28 cellular contexts compared by ENCODE assay signal in the genomic region with DNA sequence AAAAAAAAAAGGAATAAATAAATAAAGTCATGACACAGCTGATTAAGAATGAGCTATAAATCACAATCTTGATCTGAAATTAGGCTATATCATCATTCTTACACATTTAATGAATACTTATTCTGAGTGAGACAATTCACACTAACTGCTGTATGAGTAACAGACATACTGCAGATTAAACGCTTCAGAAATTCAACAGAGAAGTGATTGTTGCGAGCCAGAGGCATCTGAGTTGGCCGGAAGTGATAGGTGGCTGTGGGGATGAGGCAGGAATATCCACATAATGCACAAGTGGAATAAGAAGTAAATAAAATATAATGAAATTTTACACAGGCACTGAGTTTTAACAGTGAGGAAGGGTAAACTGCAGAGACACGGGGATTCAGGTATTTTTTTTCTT.
DNase-seq lines count a peak whose midpoint lies in the region; ATAC-seq, FAIRE-seq and TF ChIP-seq lines count a peak whose summit lies in the region.
"Had no signal": no experiment of that assay in that cellular context is flagged by ENCODE, and none has a peak within 500 bp of the region (broad histone marks: within the 10 kb centered on the region; RNA-seq: fewer than 3 reads in every experiment).

No MANE protein-coding gene starts in this region.

- no peak for ATAC-seq in foreskin keratinocyte
- ATAC-seq: HCT116, K562 had no signal

- no peak for DNase-seq in MCF 10A (ENCODE audit: unreplicated experiment)
- no peak for DNase-seq in breast epithelium (ENCODE audit: low spot score in 2 of 2)
- DNase-seq in astrocyte (ENCODE audit: low read depth) = peak; percentile 29
- DNase-seq in medulla oblongata (ENCODE audit: extremely low spot score) = peak; percentile 51
- DNase-seq in foreskin keratinocyte = no peak
- no peak for DNase-seq in kidney
- DNase-seq in activated CD4-positive, alpha-beta T cell treated with anti-CD3 and anti-CD28 coated beads, Interleukin-2, amount 50 U/mL, for 4 hours = no peak
- DNase-seq: BE2C; CD8-positive, alpha-beta memory T cell; DMS153; DND-41; NCI-H1105 treated with DMSO at 0.1 percent for 48 hours; NCI-H2029 treated with DMSO at 0.1 percent for 48 hours; NCI-H446 treated with DMSO at 0.1 percent for 48 hours; NCI-H526; NCI-H82; NK-92 treated with Interleukin-12 subunit alpha and Interleukin-12 subunit beta, amount 100 ng/mL, for 24 hours; PC-9; Right ventricle myocardium superior; RPMI8226 had no signal

- no peaks in the 10 kb centered on the region for H3K27me3 ChIP-seq in breast epithelium
- H3K27me3 ChIP-seq in astrocyte (ENCODE audit: insufficient read depth, low read length) = no peaks in the 10 kb centered on the region
- no peaks in the 10 kb centered on the region for H3K27me3 ChIP-seq in foreskin keratinocyte
- H3K27me3 ChIP-seq: BE2C, MG63, SJSA1 had no signal

- no TSS peak for BruUV-seq in MCF 10A (replicated peaks; lab: Mats Ljungman, UMichigan)

- no peak overlapping the region for H3K4me3 Mint-ChIP-seq in MCF 10A (ENCODE audit: unreplicated experiment)
- H3K4me3 Mint-ChIP-seq in astrocyte (ENCODE audit: unreplicated experiment) = no peak overlapping the region
- H3K4me3 Mint-ChIP-seq: CD14-positive monocyte; CD8-positive, alpha-beta memory T cell had no signal

- TF ChIP-seq CTCF in MCF 10A (IDR thresholded peaks at IDR 0.05; ENCODE audit: unreplicated experiment) = no peak
- no peak for TF ChIP-seq CTCF in breast epithelium (IDR thresholded peaks at IDR 0.05)
- TF ChIP-seq CTCF in astrocyte (IDR thresholded peaks at IDR 0.05; ENCODE audit: insufficient read depth, low read depth, low read length) = no peak
- no peak for TF ChIP-seq CTCF in foreskin keratinocyte (conservative IDR thresholded peaks at IDR 0.05)
- no peak for TF ChIP-seq CTCF in kidney (IDR thresholded peaks at IDR 0.05; ENCODE audit: borderline replicate concordance, extremely low read depth, insufficient read depth)

- H3K4me1 Mint-ChIP-seq in MCF 10A (ENCODE audit: insufficient read depth, unreplicated experiment) (no peaks in the 10 kb centered on the region), astrocyte (ENCODE audit: low read depth, unreplicated experiment) (peaks cover 5% of the 10 kb centered on the region)
- H3K4me1 Mint-ChIP-seq: CD8-positive, alpha-beta memory T cell had no signal

- FAIRE-seq in astrocyte (lab: Jason Lieb, UNC) (no peak), kidney (lab: Jason Lieb, UNC) (no peak)
- FAIRE-seq: GM18507, HTR-8/SVneo, K562 had no signal

- intact Hi-C loops in MCF 10A (cut with micrococcal nuclease) (no loop called here), breast epithelium (cut with DNase I; ENCODE audit: low total_unique reads) (no loop called here), kidney (cut with DNase I) (no loop called here)

- CTCF ChIA-PET in MCF 10A (lab: Yijun Ruan, JAX) = interaction anchor here (0.6 kb wide), 1 partner anchor 500 kb away, joined by 7 read pairs; no protein-coding TSS in a partner anchor

- H3K79me2 ChIP-seq in astrocyte (ENCODE audit: insufficient read depth, low read length) = peaks cover 27% of the 10 kb centered on the region

- no peak overlapping the region for H3K4me2 ChIP-seq in astrocyte (ENCODE audit: low read length)
- H3K4me2 ChIP-seq: PC-9 had no signal

- H4K20me1 ChIP-seq in astrocyte (ENCODE audit: insufficient read depth, low read length) = peaks cover 74% of the 10 kb centered on the region

- H3K27me3 Mint-ChIP-seq in MCF 10A (ENCODE audit: insufficient read depth, unreplicated experiment) = no peaks in the 10 kb centered on the region
- H3K27me3 Mint-ChIP-seq in astrocyte (ENCODE audit: low read depth, unreplicated experiment) = no peaks in the 10 kb centered on the region
- H3K27me3 Mint-ChIP-seq: CD8-positive, alpha-beta memory T cell had no signal

- no peak overlapping the region for H3K4me3 ChIP-seq in breast epithelium
- no peak overlapping the region for H3K4me3 ChIP-seq in astrocyte (ENCODE audit: insufficient read depth, low read depth, low read length)
- H3K4me3 ChIP-seq in kidney (ENCODE audit: low read length in 2 of 2) = no peak overlapping the region
- H3K4me3 ChIP-seq: K562, MG63, PC-9, SJSA1 had no signal

- POLR2A ChIA-PET in MCF 10A (lab: Yijun Ruan, JAX) = interaction anchor here (0.6 kb wide), 1 partner anchor 138 kb away, joined by 5 read pairs; no protein-coding TSS in a partner anchor

- no peak overlapping the region for H2AFZ ChIP-seq in astrocyte (ENCODE audit: low read depth, low read length)
- H2AFZ ChIP-seq: PC-9 had no signal

- H3K27ac Mint-ChIP-seq in MCF 10A (ENCODE audit: low read depth, unreplicated experiment) = peak overlapping the region; percentile 50
- H3K27ac Mint-ChIP-seq in astrocyte (ENCODE audit: unreplicated experiment) = no peak overlapping the region
- H3K27ac Mint-ChIP-seq: CD8-positive, alpha-beta memory T cell had no signal

- no peaks in the 10 kb centered on the region for H3K9me3 Mint-ChIP-seq in MCF 10A (ENCODE audit: unreplicated experiment)
- no peaks in the 10 kb centered on the region for H3K9me3 Mint-ChIP-seq in astrocyte (ENCODE audit: unreplicated experiment)

- H3K9me3 ChIP-seq in breast epithelium (no peaks in the 10 kb centered on the region), astrocyte (ENCODE audit: insufficient read depth, low read depth, low read length) (no peaks in the 10 kb centered on the region), kidney (ENCODE audit: control insufficient read depth in 1 of 2, low read length in 2 of 2) (no peaks in the 10 kb centered on the region)
- H3K9me3 ChIP-seq: BE2C, MG63, SJSA1 had no signal

- H3K36me3 ChIP-seq in breast epithelium = no peaks in the 10 kb centered on the region
- no peaks in the 10 kb centered on the region for H3K36me3 ChIP-seq in astrocyte (ENCODE audit: insufficient read depth, low read length)
- peaks cover 0 to 2% of the 10 kb centered on the region in 2 donors for H3K36me3 ChIP-seq in kidney (ENCODE audit: control insufficient read depth in 1 of 2, insufficient read depth in 2 of 2, low read length in 2 of 2)

- H3K27ac ChIP-seq in breast epithelium (no peak overlapping the region), astrocyte (ENCODE audit: low read depth, low read length) (no peak overlapping the region), foreskin keratinocyte (no peak overlapping the region), kidney (ENCODE audit: low read depth in 2 of 2, low read length in 2 of 2) (no peak overlapping the region)
- H3K27ac ChIP-seq: 22Rv1, PC-9, SJSA1 had no signal

- H3K9ac ChIP-seq in astrocyte (ENCODE audit: low read length) = no peak overlapping the region
- H3K9ac ChIP-seq in kidney (ENCODE audit: low read length in 2 of 2) = no peak overlapping the region

- peaks cover 8% of the 10 kb centered on the region for H3K36me3 Mint-ChIP-seq in MCF 10A (ENCODE audit: insufficient read depth, unreplicated experiment)
- peaks cover 7% of the 10 kb centered on the region for H3K36me3 Mint-ChIP-seq in astrocyte (ENCODE audit: low read depth, unreplicated experiment)

- no peak for TF ChIP-seq POLR2A in breast epithelium (IDR thresholded peaks at IDR 0.05)

- H3K4me1 ChIP-seq in breast epithelium (no peaks in the 10 kb centered on the region), astrocyte (ENCODE audit: insufficient read depth, low read length) (no peaks in the 10 kb centered on the region), foreskin keratinocyte (peaks cover 12% of the 10 kb centered on the region), kidney (ENCODE audit: control insufficient read depth in 1 of 2, insufficient read depth in 1 of 2, low read depth in 1 of 2, low read length in 2 of 2) (peaks cover 4 to 26% of the 10 kb centered on the region in 2 donors)
- H3K4me1 ChIP-seq: SJSA1 had no signal

Comparison
In these comparisons a context has a peak if more than half of its experiments do, and no peak if none do; other contexts are left out.
1. DNase-seq: peak in astrocyte (single experiment) and medulla oblongata (single experiment); none in MCF 10A (single experiment), breast epithelium (0 of 2), foreskin keratinocyte (0 of 2), kidney (single experiment) and activated CD4-positive, alpha-beta T cell treated with anti-CD3 and anti-CD28 coated beads, Interleukin-2, amount 50 U/mL, for 4 hours (0 of 2).